In the genomic region with DNA sequence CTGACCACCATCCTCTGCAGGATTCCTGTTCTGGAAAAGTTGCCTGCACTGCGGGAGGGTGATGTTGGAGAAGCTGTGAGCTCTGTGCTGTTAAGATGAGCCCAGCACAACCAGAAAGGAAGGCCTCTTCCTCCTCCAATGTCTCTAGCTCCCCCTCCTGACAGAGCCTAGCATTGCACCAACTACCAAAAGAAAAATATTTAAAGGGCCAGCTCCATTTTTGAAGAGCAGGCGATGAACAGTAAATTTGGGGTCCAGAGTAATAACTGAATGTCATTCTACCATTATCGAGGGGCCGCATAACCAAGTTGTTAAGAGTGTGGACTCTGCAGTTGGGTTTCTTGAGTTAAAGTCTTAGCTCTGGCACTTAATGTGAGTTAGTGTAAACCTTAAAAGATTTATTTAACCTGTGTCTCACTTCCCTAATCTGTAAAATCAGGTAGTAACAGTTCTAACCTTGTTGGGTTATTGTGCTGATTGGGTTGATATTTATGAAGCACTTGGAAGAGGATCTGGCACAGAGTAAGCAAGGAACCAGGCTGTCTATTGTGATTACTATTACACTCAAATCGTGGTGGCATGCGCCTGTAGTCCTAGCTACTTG, we compare ENCODE assay signal across 9 cellular contexts. TPM values are rescaled to one million over a fixed set of nuclear protein-coding genes. Genes with fewer than 3 reads are reported as not detected.
DNase-seq lines count a peak whose midpoint lies in the region; ATAC-seq and TF ChIP-seq lines count a peak whose summit lies in the region.
"Had no signal": no experiment of that assay in that cellular context is flagged by ENCODE, and none has a peak within 500 bp of the region (broad histone marks: within the 10 kb centered on the region; RNA-seq: fewer than 3 reads in every experiment).

No MANE protein-coding gene starts in this region.

- H3K4me1 Mint-ChIP-seq in activated naive CD8-positive, alpha-beta T cell treated with anti-CD3 and anti-CD28 coated beads for 36 hours: peaks cover 17% of the 10 kb centered on the region

- H3K27me3 ChIP-seq in MG63: no peaks in the 10 kb centered on the region
- H3K27me3 ChIP-seq in cardiac muscle cell: no peaks in the 10 kb centered on the region
- H3K27me3 ChIP-seq in vagina: no peaks in the 10 kb centered on the region

- H3K36me3 Mint-ChIP-seq in activated naive CD8-positive, alpha-beta T cell treated with anti-CD3 and anti-CD28 coated beads for 36 hours: peaks cover 15% of the 10 kb centered on the region

- no peaks in the 10 kb centered on the region for H3K9me3 Mint-ChIP-seq in activated naive CD8-positive, alpha-beta T cell treated with anti-CD3 and anti-CD28 coated beads for 36 hours

- no peak overlapping the region for H3K4me3 Mint-ChIP-seq in activated naive CD8-positive, alpha-beta T cell treated with anti-CD3 and anti-CD28 coated beads for 36 hours

- no peaks in the 10 kb centered on the region for H3K36me3 ChIP-seq in MG63
- no peaks in the 10 kb centered on the region for H3K36me3 ChIP-seq in cardiac muscle cell
- H3K36me3 ChIP-seq in vagina: no peaks in the 10 kb centered on the region

- H3K9me3 ChIP-seq in MG63: no peaks in the 10 kb centered on the region
- no peaks in the 10 kb centered on the region for H3K9me3 ChIP-seq in cardiac muscle cell (ENCODE audit: low read depth)
- H3K9me3 ChIP-seq in vagina: no peaks in the 10 kb centered on the region

- no peak for TF ChIP-seq POLR2A in vagina (IDR thresholded peaks at IDR 0.05)

- peak; percentile 32 for DNase-seq in CMK (ENCODE audit: low read depth)
- DNase-seq in MG63: peak; percentile 42
- peak; percentile 68 for DNase-seq in activated naive CD8-positive, alpha-beta T cell treated with anti-CD3 and anti-CD28 coated beads for 36 hours
- peak; percentile 80 to 85 for DNase-seq in cardiac muscle cell (ENCODE audit: low read depth in 1 of 2, low spot score in 1 of 2)
- peak; percentile 22 for DNase-seq in pulmonary artery endothelial cell (ENCODE audit: low read depth, low spot score)
- DNase-seq in vagina (ENCODE audit: extremely low spot score in 2 of 2): peak in 1 of 2 donors; percentile 82

- H3K4me1 ChIP-seq in cardiac muscle cell (ENCODE audit: low read depth) (no peaks in the 10 kb centered on the region), vagina (peaks cover 8% of the 10 kb centered on the region)

- peak; percentile 55 for ATAC-seq in GM21447 (IDR thresholded peaks at IDR 0.05; ENCODE audit: unreplicated experiment)
- peak; percentile 92 for ATAC-seq in SK-N-SH treated with all-trans-retinoic acid at 6 μM for 48 hours

- no peak overlapping the region for H3K27ac ChIP-seq in cardiac muscle cell
- H3K27ac ChIP-seq in vagina: peak overlapping the region; percentile 37

- intact Hi-C loops in vagina (cut with DNase I): loop anchor here (5.0 kb wide), 1 partner anchor 246 kb away; no protein-coding TSS in a partner anchor

- H3K27ac Mint-ChIP-seq in activated naive CD8-positive, alpha-beta T cell treated with anti-CD3 and anti-CD28 coated beads for 36 hours: no peak overlapping the region

- TF ChIP-seq CTCF in cardiac muscle cell (IDR thresholded peaks at IDR 0.05; ENCODE audit: low read depth, low read length) (peak; percentile 97), vagina (IDR thresholded peaks at IDR 0.05) (peak; percentile 80 to 89 (median 88))

- no peaks in the 10 kb centered on the region for H3K27me3 Mint-ChIP-seq in activated naive CD8-positive, alpha-beta T cell treated with anti-CD3 and anti-CD28 coated beads for 36 hours

- no peak overlapping the region for H3K4me3 ChIP-seq in MG63
- no peak overlapping the region for H3K4me3 ChIP-seq in cardiac muscle cell
- H3K4me3 ChIP-seq in vagina: no peak overlapping the region

TF ChIP-seq in SK-N-SH treated with all-trans-retinoic acid at 6 μM for 48 hours, 23 proteins besides CTCF, POLR2A, EP300 and RAD21:
- TF ChIP-seq ESRRG (CRISPR knock-in tag; IDR thresholded peaks at IDR 0.05): no peak
- TF ChIP-seq, protein P1, sequence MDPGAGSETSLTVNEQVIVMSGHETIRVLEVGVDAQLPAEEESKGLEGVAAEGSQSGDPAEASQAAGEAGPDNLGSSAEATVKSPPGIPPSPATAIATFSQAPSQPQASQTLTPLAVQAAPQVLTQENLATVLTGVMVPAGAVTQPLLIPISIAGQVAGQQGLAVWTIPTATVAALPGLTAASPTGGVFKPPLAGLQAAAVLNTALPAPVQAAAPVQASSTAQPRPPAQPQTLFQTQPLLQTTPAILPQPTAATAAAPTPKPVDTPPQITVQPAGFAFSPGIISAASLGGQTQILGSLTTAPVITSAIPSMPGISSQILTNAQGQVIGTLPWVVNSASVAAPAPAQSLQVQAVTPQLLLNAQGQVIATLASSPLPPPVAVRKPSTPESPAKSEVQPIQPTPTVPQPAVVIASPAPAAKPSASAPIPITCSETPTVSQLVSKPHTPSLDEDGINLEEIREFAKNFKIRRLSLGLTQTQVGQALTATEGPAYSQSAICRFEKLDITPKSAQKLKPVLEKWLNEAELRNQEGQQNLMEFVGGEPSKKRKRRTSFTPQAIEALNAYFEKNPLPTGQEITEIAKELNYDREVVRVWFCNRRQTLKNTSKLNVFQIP (CRISPR knock-in tag; IDR thresholded peaks at IDR 0.05; ENCODE audit: borderline replicate concordance, low read depth): no peak
- TF ChIP-seq PPARA (CRISPR knock-in tag; IDR thresholded peaks at IDR 0.05; ENCODE audit: borderline replicate concordance): no peak
- TF ChIP-seq ZNF565 (CRISPR knock-in tag; conservative IDR thresholded peaks at IDR 0.05; ENCODE audit: low read depth): no peak
- no peak for TF ChIP-seq SNAI2 (CRISPR knock-in tag; IDR thresholded peaks at IDR 0.05)
- no peak for TF ChIP-seq TOX (CRISPR knock-in tag; IDR thresholded peaks at IDR 0.05; ENCODE audit: borderline replicate concordance)
- no peak for TF ChIP-seq TCF4 (CRISPR knock-in tag; IDR thresholded peaks at IDR 0.05; ENCODE audit: borderline replicate concordance)
- TF ChIP-seq GLIS3 (CRISPR knock-in tag; IDR thresholded peaks at IDR 0.05): no peak
- TF ChIP-seq ZFP3 (CRISPR knock-in tag; IDR thresholded peaks at IDR 0.05): no peak
- TF ChIP-seq CSDC2 (CRISPR knock-in tag; IDR thresholded peaks at IDR 0.05): no peak
- no peak for TF ChIP-seq OSR1 (CRISPR knock-in tag; IDR thresholded peaks at IDR 0.05)
- no peak for TF ChIP-seq BACH2 (CRISPR knock-in tag; IDR thresholded peaks at IDR 0.05; ENCODE audit: borderline replicate concordance)
- TF ChIP-seq, protein P2, sequence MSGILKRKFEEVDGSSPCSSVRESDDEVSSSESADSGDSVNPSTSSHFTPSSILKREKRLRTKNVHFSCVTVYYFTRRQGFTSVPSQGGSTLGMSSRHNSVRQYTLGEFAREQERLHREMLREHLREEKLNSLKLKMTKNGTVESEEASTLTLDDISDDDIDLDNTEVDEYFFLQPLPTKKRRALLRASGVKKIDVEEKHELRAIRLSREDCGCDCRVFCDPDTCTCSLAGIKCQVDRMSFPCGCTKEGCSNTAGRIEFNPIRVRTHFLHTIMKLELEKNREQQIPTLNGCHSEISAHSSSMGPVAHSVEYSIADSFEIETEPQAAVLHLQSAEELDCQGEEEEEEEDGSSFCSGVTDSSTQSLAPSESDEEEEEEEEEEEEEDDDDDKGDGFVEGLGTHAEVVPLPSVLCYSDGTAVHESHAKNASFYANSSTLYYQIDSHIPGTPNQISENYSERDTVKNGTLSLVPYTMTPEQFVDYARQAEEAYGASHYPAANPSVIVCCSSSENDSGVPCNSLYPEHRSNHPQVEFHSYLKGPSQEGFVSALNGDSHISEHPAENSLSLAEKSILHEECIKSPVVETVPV (CRISPR knock-in tag; IDR thresholded peaks at IDR 0.05): no peak

RNA-seq across cellular contexts. Expression of a gene that starts 3.9 kb away (rescaled TPM):
- not detected in 2 replicates for total RNA-seq in MG63 (2014; rRNA removed; shearing (Covaris generic); ENCODE audit: low replicate concordance)
- total RNA-seq in activated naive CD8-positive, alpha-beta T cell treated with anti-CD3 and anti-CD28 coated beads for 36 hours: not detected
- total RNA-seq in cardiac muscle cell (not detected in 2 replicates), pulmonary artery endothelial cell (not detected in 2 replicates), vagina (not detected)
- not detected in 2 replicates for polyA plus RNA-seq in cardiac muscle cell
- polyA plus RNA-seq: adipose tissue had no signal

RNA-seq across cellular contexts. Expression of a gene that starts 28.3 kb away (rescaled TPM):
- total RNA-seq in MG63 (2014; rRNA removed; shearing (Covaris generic); ENCODE audit: low replicate concordance): not detected in 2 replicates
- total RNA-seq in activated naive CD8-positive, alpha-beta T cell treated with anti-CD3 and anti-CD28 coated beads for 36 hours: under 1 TPM; 0.70 to 0.80 TPM
- total RNA-seq in cardiac muscle cell (not detected in 2 replicates), pulmonary artery endothelial cell (not detected in 2 replicates), vagina (not detected)
- not detected in 2 replicates for polyA plus RNA-seq in cardiac muscle cell
- polyA plus RNA-seq: adipose tissue had no signal

RNA-seq across cellular contexts. Expression of a gene that starts 42.6 kb away (rescaled TPM):
- total RNA-seq in MG63 (2014; rRNA removed; shearing (Covaris generic); ENCODE audit: low replicate concordance): 4.5 and 11.1 TPM in 2 replicates
- 10 to 100 TPM; 28.8 to 29.8 TPM for total RNA-seq in activated naive CD8-positive, alpha-beta T cell treated with anti-CD3 and anti-CD28 coated beads for 36 hours
- total RNA-seq in cardiac muscle cell (1.5 and 2.7 TPM in 2 replicates), pulmonary artery endothelial cell (3.2 and 3.3 TPM in 2 replicates), vagina (11.5 TPM)
- 0.99 and 3.2 TPM in 2 replicates for polyA plus RNA-seq in cardiac muscle cell
